ENCODE assay signal across 19 cellular contexts in the genomic region with DNA sequence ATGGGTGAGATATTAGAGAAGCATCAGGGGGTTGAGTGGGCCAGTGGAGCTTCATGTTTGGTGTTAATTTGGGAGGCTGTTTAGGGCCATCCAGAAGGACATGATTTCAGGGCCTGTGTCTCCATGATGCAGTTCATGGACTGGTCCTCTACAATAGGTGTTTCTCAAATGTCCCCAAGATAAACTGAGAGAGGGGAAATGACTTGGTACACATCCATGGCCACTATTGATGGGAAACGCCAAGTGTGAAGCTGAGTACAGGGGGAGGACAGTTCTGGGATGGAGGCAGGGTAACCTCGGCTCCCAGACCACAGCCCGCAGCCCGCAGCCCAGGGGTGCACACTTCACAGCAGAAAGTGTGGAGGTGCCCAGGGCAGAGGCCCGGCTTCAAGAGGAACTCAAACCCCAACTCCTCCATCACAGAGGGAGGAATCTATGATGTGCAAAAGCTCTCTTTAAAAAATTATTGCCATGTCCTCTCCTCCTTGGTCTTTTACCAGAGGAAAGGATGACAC. TPM values are rescaled to one million over a fixed set of nuclear protein-coding genes. Genes with fewer than 3 reads are reported as not detected.
A peak's percentile ranks its signal among the peaks of the same experiment; 100 is the strongest.
DNase-seq lines count a peak whose midpoint lies in the region; ATAC-seq and TF ChIP-seq lines count a peak whose summit lies in the region.
"Had no signal": no experiment of that assay in that cellular context is flagged by ENCODE, and none has a peak within 500 bp of the region (broad histone marks: within the 10 kb centered on the region; RNA-seq: fewer than 3 reads in every experiment).

No MANE protein-coding gene starts in this region.

- no peak overlapping the region for H3K27ac ChIP-seq in right atrium auricular region
- no peak overlapping the region for H3K27ac ChIP-seq in coronary artery
- H3K27ac ChIP-seq: BLaER1, HL-60 had no signal

- H3K4me1 Mint-ChIP-seq in nephron progenitor cell, result peaks cover 14% of the 10 kb centered on the region
- no peaks in the 10 kb centered on the region for H3K4me1 Mint-ChIP-seq in stimulated activated naive B cell treated with anti-CD40 and anti-IgM and Interleukin-4, amounts not matched to agents 10 μg/mL and 1 μg/mL and 100 μg/mL, for 72 hours
- H3K4me1 Mint-ChIP-seq: CD4-positive, alpha-beta memory T cell had no signal

- H3K4me3 ChIP-seq in right atrium auricular region, result no peak overlapping the region
- H3K4me3 ChIP-seq in coronary artery, result no peak overlapping the region
- H3K4me3 ChIP-seq: BLaER1, HAP-1, K562 had no signal

- H3K4me3 Mint-ChIP-seq in nephron progenitor cell, result no peak overlapping the region
- no peak overlapping the region for H3K4me3 Mint-ChIP-seq in stimulated activated naive B cell treated with anti-CD40 and anti-IgM and Interleukin-4, amounts not matched to agents 10 μg/mL and 1 μg/mL and 100 μg/mL, for 72 hours
- H3K4me3 Mint-ChIP-seq: CD14-positive monocyte; CD4-positive, alpha-beta memory T cell had no signal

- no peaks in the 10 kb centered on the region for H3K4me1 ChIP-seq in right atrium auricular region
- H3K4me1 ChIP-seq: HAP-1 had no signal

- DNase-seq in right atrium auricular region (ENCODE audit: low spot score), result peak; percentile 26
- no peak for DNase-seq in Right ventricle myocardium inferior (ENCODE audit: missing footprints)
- peak; percentile 49 for DNase-seq in coronary artery (ENCODE audit: low spot score)
- no peak for DNase-seq in nephron progenitor cell
- DNase-seq in middle frontal gyrus (ENCODE audit: extremely low spot score, low spot score), result no peak
- DNase-seq in stimulated activated naive B cell treated with anti-CD40 and anti-IgM and Interleukin-4, amounts not matched to agents 10 μg/mL and 1 μg/mL and 100 μg/mL, for 72 hours, result no peak
- DNase-seq: ACHN; AML-193; CD4-positive, alpha-beta memory T cell; DMS153; DMS79 treated with DMSO at 0.1 percent for 48 hours; GF-D8; IMR-90 had no signal

- peaks cover 40% of the 10 kb centered on the region for H3K9me3 Mint-ChIP-seq in nephron progenitor cell
- H3K9me3 Mint-ChIP-seq in stimulated activated naive B cell treated with anti-CD40 and anti-IgM and Interleukin-4, amounts not matched to agents 10 μg/mL and 1 μg/mL and 100 μg/mL, for 72 hours, result peaks cover 5% of the 10 kb centered on the region in 2 donors

- no peaks in the 10 kb centered on the region for H3K27me3 ChIP-seq in right atrium auricular region
- H3K27me3 ChIP-seq: BLaER1 had no signal

- H3K27me3 Mint-ChIP-seq in nephron progenitor cell (ENCODE audit: low read depth, poor library complexity), result peaks cover 18% of the 10 kb centered on the region
- H3K27me3 Mint-ChIP-seq in stimulated activated naive B cell treated with anti-CD40 and anti-IgM and Interleukin-4, amounts not matched to agents 10 μg/mL and 1 μg/mL and 100 μg/mL, for 72 hours, result peaks cover 32 to 47% of the 10 kb centered on the region in 2 donors

- peak overlapping the region; percentile 27 for H3K27ac Mint-ChIP-seq in nephron progenitor cell
- H3K27ac Mint-ChIP-seq in stimulated activated naive B cell treated with anti-CD40 and anti-IgM and Interleukin-4, amounts not matched to agents 10 μg/mL and 1 μg/mL and 100 μg/mL, for 72 hours, result no peak overlapping the region
- H3K27ac Mint-ChIP-seq: CD14-positive monocyte had no signal

- H3K36me3 Mint-ChIP-seq in nephron progenitor cell (ENCODE audit: low read depth), result peaks cover 16% of the 10 kb centered on the region
- peaks cover 3 to 6% of the 10 kb centered on the region in 2 donors for H3K36me3 Mint-ChIP-seq in stimulated activated naive B cell treated with anti-CD40 and anti-IgM and Interleukin-4, amounts not matched to agents 10 μg/mL and 1 μg/mL and 100 μg/mL, for 72 hours
- H3K36me3 Mint-ChIP-seq: CD14-positive monocyte; CD4-positive, alpha-beta memory T cell had no signal

- ATAC-seq in Right ventricle myocardium inferior (no peak), GM18909 (IDR thresholded peaks at IDR 0.05; ENCODE audit: poor library complexity, unreplicated experiment) (no peak)
- no peak for ATAC-seq in stimulated activated naive B cell treated with anti-CD40 and anti-IgM and Interleukin-4, amounts not matched to agents 10 μg/mL and 1 μg/mL and 100 μg/mL, for 72 hours (replicated peaks)

- TF ChIP-seq CTCF in right atrium auricular region (IDR thresholded peaks at IDR 0.05) (no peak), coronary artery (IDR thresholded peaks at IDR 0.05) (no peak), nephron progenitor cell (IDR thresholded peaks at IDR 0.05) (no peak)

- H3K9me3 ChIP-seq in right atrium auricular region, result no peaks in the 10 kb centered on the region
- H3K9me3 ChIP-seq: HAP-1 had no signal

- H3K36me3 ChIP-seq in right atrium auricular region, result no peaks in the 10 kb centered on the region
- H3K36me3 ChIP-seq: HAP-1 had no signal

- intact Hi-C loops in Right ventricle myocardium inferior (cut with DNase I), result no loop called here

RNA-seq across cellular contexts. Expression of a gene that starts 33.3 kb away (rescaled TPM):
- total RNA-seq in right atrium auricular region (1 to 10 TPM; 1.6 to 4.1 TPM), Right ventricle myocardium inferior (1.1 TPM)

Comparison
In these comparisons a context has a peak if more than half of its experiments do, and no peak if none do; other contexts are left out.
1. DNase-seq: peak in right atrium auricular region (single experiment) and coronary artery (single experiment); none in Right ventricle myocardium inferior (single experiment), nephron progenitor cell (single experiment), middle frontal gyrus (single experiment) and stimulated activated naive B cell treated with anti-CD40 and anti-IgM and Interleukin-4, amounts not matched to agents 10 μg/mL and 1 μg/mL and 100 μg/mL, for 72 hours (single experiment).